ENCODE assay signal across 10 cellular contexts in genomic region chr19:15249912-15250634, GRCh38. TPM values are rescaled to one million over a fixed set of nuclear protein-coding genes. Genes with fewer than 3 reads are reported as not detected.
DNase-seq lines count a peak whose midpoint lies in the region; ATAC-seq and TF ChIP-seq lines count a peak whose summit lies in the region.
"Had no signal": no experiment of that assay in that cellular context is flagged by ENCODE, and none has a peak within 500 bp of the region (broad histone marks: within the 10 kb centered on the region; RNA-seq: fewer than 3 reads in every experiment).

No MANE protein-coding gene starts in this region.

- H3K9me3 ChIP-seq in RWPE2 (ENCODE audit: severe bottlenecking), result no peaks in the 10 kb centered on the region
- no peaks in the 10 kb centered on the region for H3K9me3 ChIP-seq in fibroblast of lung (ENCODE audit: control insufficient read depth, insufficient read depth, low read depth, low read length)

- H2AFZ ChIP-seq in fibroblast of lung (ENCODE audit: low read length), result no peak overlapping the region

- peak overlapping the region; percentile 60 for H3K4me2 ChIP-seq in fibroblast of lung (ENCODE audit: extremely low read depth, insufficient read depth, low read length)

- H3K9me3 Mint-ChIP-seq in activated naive CD4-positive, alpha-beta T cell treated with anti-CD3 and anti-CD28 coated beads, Interleukin-2, amount 10 ng/mL, durations not matched to agents 7 days and 5 days, result no peaks in the 10 kb centered on the region
- H3K9me3 Mint-ChIP-seq: stimulated activated naive CD8-positive, alpha-beta T cell treated with anti-CD3 and anti-CD28 coated beads, Interleukin-15, Interleukin-2, amounts not matched to agents 100 ng/mL and 50 ng/mL, for 24 hours had no signal

- H3K27me3 ChIP-seq in RWPE2 (ENCODE audit: insufficient read depth, poor library complexity, severe bottlenecking), result no peaks in the 10 kb centered on the region
- H3K27me3 ChIP-seq in fibroblast of lung (ENCODE audit: control insufficient read depth, insufficient read depth, low read length), result no peaks in the 10 kb centered on the region

- no peak overlapping the region for H3K4me3 Mint-ChIP-seq in activated naive CD4-positive, alpha-beta T cell treated with anti-CD3 and anti-CD28 coated beads, Interleukin-2, amount 10 ng/mL, durations not matched to agents 7 days and 5 days
- H3K4me3 Mint-ChIP-seq: stimulated activated naive CD8-positive, alpha-beta T cell treated with anti-CD3 and anti-CD28 coated beads, Interleukin-15, Interleukin-2, amounts not matched to agents 100 ng/mL and 50 ng/mL, for 24 hours had no signal

- CTCF ChIA-PET in activated naive CD4-positive, alpha-beta T cell treated with anti-CD3 and anti-CD28 coated beads, Interleukin-2, amount 10 ng/mL, durations not matched to agents 7 days and 5 days (lab: Charles Lee), result interaction anchor here (0.5 to 0.7 kb wide), 2 partner anchors 75 to 157 kb away, joined by 3 to 4 read pairs; no protein-coding TSS in a partner anchor

- no peak for TF ChIP-seq CTCF in RWPE2 (IDR thresholded peaks at IDR 0.05; ENCODE audit: poor library complexity, severe bottlenecking)
- no peak for TF ChIP-seq CTCF in fibroblast of lung (conservative IDR thresholded peaks at IDR 0.05 in 1 of 2, IDR thresholded peaks at IDR 0.05 in 1 of 2; ENCODE audit: low read depth in 1 of 2, low read length in 2 of 2)

- ATAC-seq in RWPE2 (ENCODE audit: low read depth), result peak; percentile 63

- H3K4me3 ChIP-seq in RWPE2 (ENCODE audit: severe bottlenecking) (no peak overlapping the region), fibroblast of lung (replicated peaks in 1 of 4; ENCODE audit: control extremely low read depth in 1 of 4, insufficient read depth in 1 of 4, low read depth in 3 of 4, low read length in 4 of 4) (no peak overlapping the region)

- H3K9ac ChIP-seq in fibroblast of lung (ENCODE audit: insufficient read depth, low read length), result peak overlapping the region; percentile 77

- no peaks in the 10 kb centered on the region for H3K4me1 Mint-ChIP-seq in activated naive CD4-positive, alpha-beta T cell treated with anti-CD3 and anti-CD28 coated beads, Interleukin-2, amount 10 ng/mL, durations not matched to agents 7 days and 5 days

- H3K27me3 Mint-ChIP-seq in activated naive CD4-positive, alpha-beta T cell treated with anti-CD3 and anti-CD28 coated beads, Interleukin-2, amount 10 ng/mL, durations not matched to agents 7 days and 5 days, result no peaks in the 10 kb centered on the region
- H3K27me3 Mint-ChIP-seq: stimulated activated naive CD8-positive, alpha-beta T cell treated with anti-CD3 and anti-CD28 coated beads, Interleukin-15, Interleukin-2, amounts not matched to agents 100 ng/mL and 50 ng/mL, for 24 hours had no signal

- H3K27ac ChIP-seq in RWPE2 (ENCODE audit: poor library complexity, severe bottlenecking) (peak overlapping the region; percentile 67), fibroblast of lung (ENCODE audit: insufficient read depth, low read length) (peak overlapping the region; percentile 99)

- DNase-seq in A172 (ENCODE audit: low spot score) (peak; percentile 82), RWPE2 (ENCODE audit: low spot score) (no peak), fibroblast of lung (ENCODE audit: low read depth in 2 of 2) (peak; percentile 88 to 92), non-pigmented ciliary epithelial cell (ENCODE audit: low read depth) (peak; percentile 59), DMS 273 treated with DMSO at 0.1 percent for 48 hours (lab: John Stamatoyannopoulos, UW) (no peak), nucleus accumbens (lab: John Stamatoyannopoulos, UW) (no peak)
- DNase-seq in activated naive CD4-positive, alpha-beta T cell treated with anti-CD3 and anti-CD28 coated beads, Interleukin-2, amount 10 ng/mL, durations not matched to agents 7 days and 5 days, result no peak
- no peak for DNase-seq in activated CD4-positive, alpha-beta T cell treated with anti-CD3 and anti-CD28 coated beads, Interleukin-2, amount 50 U/mL, for 4 hours
- DNase-seq: AML-193 had no signal

- H3K36me3 ChIP-seq in RWPE2 (ENCODE audit: low read depth), result peaks cover 88% of the 10 kb centered on the region
- H3K36me3 ChIP-seq in fibroblast of lung (ENCODE audit: control insufficient read depth, insufficient read depth, low read length), result peaks cover 29% of the 10 kb centered on the region

- no peaks in the 10 kb centered on the region for H4K20me1 ChIP-seq in fibroblast of lung (ENCODE audit: control insufficient read depth, extremely low read depth, insufficient read depth, low read length)

- H3K4me1 ChIP-seq in RWPE2 (ENCODE audit: insufficient read depth, poor library complexity, severe bottlenecking), result peaks cover 37% of the 10 kb centered on the region
- peaks cover 64% of the 10 kb centered on the region for H3K4me1 ChIP-seq in fibroblast of lung (ENCODE audit: control insufficient read depth, extremely low read depth, insufficient read depth, low read length)

- peaks cover 37% of the 10 kb centered on the region for H3K36me3 Mint-ChIP-seq in activated naive CD4-positive, alpha-beta T cell treated with anti-CD3 and anti-CD28 coated beads, Interleukin-2, amount 10 ng/mL, durations not matched to agents 7 days and 5 days

- H3K79me2 ChIP-seq in fibroblast of lung (ENCODE audit: control insufficient read depth, insufficient read depth, low read length), result peaks cover 24% of the 10 kb centered on the region

- H3K27ac Mint-ChIP-seq in activated naive CD4-positive, alpha-beta T cell treated with anti-CD3 and anti-CD28 coated beads, Interleukin-2, amount 10 ng/mL, durations not matched to agents 7 days and 5 days, result no peak overlapping the region
- H3K27ac Mint-ChIP-seq: stimulated activated naive CD8-positive, alpha-beta T cell treated with anti-CD3 and anti-CD28 coated beads, Interleukin-15, Interleukin-2, amounts not matched to agents 100 ng/mL and 50 ng/mL, for 24 hours had no signal

RNA-seq across cellular contexts. Expression of gene EPHX3, which starts 17.8 kb away (rescaled TPM):
- total RNA-seq in A172 (2014; rRNA removed; shearing (Covaris generic)), result not detected in 2 replicates
- total RNA-seq in fibroblast of lung, result under 0.01 TPM in 2 replicates
- 0.05 and 0.07 TPM in 2 replicates for polyA plus RNA-seq in fibroblast of lung
- not detected in 2 replicates for polyA plus RNA-seq in fibroblast of lung (2012)
- polyA minus RNA-seq in fibroblast of lung (ENCODE audit: low replicate concordance), result not detected in 2 replicates

RNA-seq across cellular contexts. Expression of gene NOTCH3, which starts 49.3 kb away (rescaled TPM):
- total RNA-seq in A172 (2014; rRNA removed; shearing (Covaris generic)), result 16.1 and 18.6 TPM in 2 replicates
- 18.2 and 26.4 TPM in 2 replicates for total RNA-seq in fibroblast of lung
- polyA plus RNA-seq in fibroblast of lung, result 3.9 and 42.6 TPM in 2 replicates
- polyA plus RNA-seq in fibroblast of lung (2012), result 7.1 and 75.2 TPM in 2 replicates
- polyA minus RNA-seq in fibroblast of lung (ENCODE audit: low replicate concordance), result 20.5 and 355 TPM in 2 replicates

Comparison
In these comparisons a context has a peak if more than half of its experiments do, and no peak if none do; other contexts are left out.
1. DNase-seq: peak in A172 (single experiment), fibroblast of lung (2 of 2) and non-pigmented ciliary epithelial cell (single experiment); none in RWPE2 (single experiment), DMS 273 treated with DMSO at 0.1 percent for 48 hours (single experiment), nucleus accumbens (0 of 56), activated naive CD4-positive, alpha-beta T cell treated with anti-CD3 and anti-CD28 coated beads, Interleukin-2, amount 10 ng/mL, durations not matched to agents 7 days and 5 days (single experiment) and activated CD4-positive, alpha-beta T cell treated with anti-CD3 and anti-CD28 coated beads, Interleukin-2, amount 50 U/mL, for 4 hours (0 of 2).